1 cellular context compared by ENCODE assay signal in the genomic region with DNA sequence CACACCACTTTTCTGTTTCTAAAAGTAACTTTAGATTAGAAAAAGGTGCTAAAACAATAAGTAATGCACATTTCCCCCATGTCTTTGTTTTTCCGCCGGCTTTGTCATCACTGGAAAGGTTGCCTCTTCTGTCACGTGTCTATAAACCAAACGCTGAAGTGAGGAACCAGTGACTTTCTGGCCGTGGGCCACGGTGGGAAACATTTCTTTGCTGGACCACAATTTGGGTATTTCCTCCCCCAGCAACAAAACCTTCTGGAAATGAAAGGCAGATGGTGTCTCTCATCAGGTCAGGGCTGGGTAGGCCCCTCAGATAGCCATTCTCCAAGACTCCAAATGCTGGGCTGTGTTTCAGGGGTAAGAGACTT.
TF ChIP-seq lines count a peak whose summit lies in the region.

No MANE protein-coding gene starts in this region.

TF ChIP-seq in GM12878, 131 proteins besides CTCF, POLR2A, EP300 and RAD21 (continued from another document):
- TF ChIP-seq, protein P1, sequence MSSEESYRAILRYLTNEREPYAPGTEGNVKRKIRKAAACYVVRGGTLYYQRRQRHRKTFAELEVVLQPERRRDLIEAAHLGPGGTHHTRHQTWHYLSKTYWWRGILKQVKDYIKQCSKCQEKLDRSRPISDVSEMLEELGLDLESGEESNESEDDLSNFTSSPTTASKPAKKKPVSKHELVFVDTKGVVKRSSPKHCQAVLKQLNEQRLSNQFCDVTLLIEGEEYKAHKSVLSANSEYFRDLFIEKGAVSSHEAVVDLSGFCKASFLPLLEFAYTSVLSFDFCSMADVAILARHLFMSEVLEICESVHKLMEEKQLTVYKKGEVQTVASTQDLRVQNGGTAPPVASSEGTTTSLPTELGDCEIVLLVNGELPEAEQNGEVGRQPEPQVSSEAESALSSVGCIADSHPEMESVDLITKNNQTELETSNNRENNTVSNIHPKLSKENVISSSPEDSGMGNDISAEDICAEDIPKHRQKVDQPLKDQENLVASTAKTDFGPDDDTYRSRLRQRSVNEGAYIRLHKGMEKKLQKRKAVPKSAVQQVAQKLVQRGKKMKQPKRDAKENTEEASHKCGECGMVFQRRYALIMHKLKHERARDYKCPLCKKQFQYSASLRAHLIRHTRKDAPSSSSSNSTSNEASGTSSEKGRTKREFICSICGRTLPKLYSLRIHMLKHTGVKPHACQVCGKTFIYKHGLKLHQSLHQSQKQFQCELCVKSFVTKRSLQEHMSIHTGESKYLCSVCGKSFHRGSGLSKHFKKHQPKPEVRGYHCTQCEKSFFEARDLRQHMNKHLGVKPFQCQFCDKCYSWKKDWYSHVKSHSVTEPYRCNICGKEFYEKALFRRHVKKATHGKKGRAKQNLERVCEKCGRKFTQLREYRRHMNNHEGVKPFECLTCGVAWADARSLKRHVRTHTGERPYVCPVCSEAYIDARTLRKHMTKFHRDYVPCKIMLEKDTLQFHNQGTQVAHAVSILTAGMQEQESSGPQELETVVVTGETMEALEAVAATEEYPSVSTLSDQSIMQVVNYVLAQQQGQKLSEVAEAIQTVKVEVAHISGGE (CRISPR knock-in tag; IDR thresholded peaks at IDR 0.05) = peak; percentile 84
